Comparison of ENCODE assay signal across 25 cellular contexts in genomic region chr11:122187373-122188165, GRCh38.
DNase-seq lines count a peak whose midpoint lies in the region; ATAC-seq and TF ChIP-seq lines count a peak whose summit lies in the region.
"Had no signal": no experiment of that assay in that cellular context is flagged by ENCODE, and none has a peak within 500 bp of the region (broad histone marks: within the 10 kb centered on the region; RNA-seq: fewer than 3 reads in every experiment).

No MANE protein-coding gene starts in this region.

- H3K9ac ChIP-seq in PC-3 (ENCODE audit: low read length), result no peak overlapping the region
- H3K9ac ChIP-seq: parathyroid adenoma had no signal

- peaks cover 13% of the 10 kb centered on the region for H3F3A ChIP-seq in PC-3 (ENCODE audit: low read length, unreplicated experiment)

- DNase-seq in PC-3 (no peak), brain microvascular endothelial cell (no peak), tibial artery (no peak), SKM-1 treated with dmso at 0.1 percent for 144 hours (lab: John Stamatoyannopoulos, UW; ENCODE audit: unreplicated experiment) (no peak)
- DNase-seq in activated CD8-positive, alpha-beta memory T cell treated with anti-CD3 and anti-CD28 coated beads, Interleukin-2, amount 50 U/mL, for 4 hours, result no peak
- DNase-seq: activated CD4-positive, alpha-beta T cell treated with anti-CD3 and anti-CD28 coated beads for 1 hour; activated CD8-positive, alpha-beta T cell treated with anti-CD3 and anti-CD28 coated beads, Interleukin-2, amount 10 ng/mL, durations not matched to agents 7 days and 5 days; activated effector memory CD4-positive, alpha-beta T cell treated with Interleukin-2 at 50 U/mL for 16 hours; activated T-cell treated with anti-CD3 and anti-CD28 coated beads for 4 hours; C1 segment of cervical spinal cord; COR-L47; DMS53; effector CD4-positive, alpha-beta T cell; foreskin melanocyte; NCI-H1105 treated with DMSO at 0.1 percent for 48 hours; NCI-H1930; NCI-H526; right cardiac atrium had no signal

- H3K27ac ChIP-seq in PC-3 (ENCODE audit: low read length) (peak overlapping the region; percentile 94), brain microvascular endothelial cell (peak overlapping the region; percentile 86), gastroesophageal sphincter (peak overlapping the region in 3 of 4 donors; percentile 3 to 81 (median 79)), tibial artery (peak overlapping the region; percentile 58 to 71)
- H3K27ac ChIP-seq: parathyroid adenoma, SK-N-MC had no signal

- TF ChIP-seq CTCF in PC-3 (conservative IDR thresholded peaks at IDR 0.05; ENCODE audit: low read depth, low read length), result no peak
- TF ChIP-seq CTCF in brain microvascular endothelial cell (IDR thresholded peaks at IDR 0.05; ENCODE audit: low read depth, low read length, missing control alignments), result no peak
- no peak for TF ChIP-seq CTCF in gastroesophageal sphincter (IDR thresholded peaks at IDR 0.05)
- TF ChIP-seq CTCF in tibial artery (IDR thresholded peaks at IDR 0.05), result no peak

- H4K20me1 ChIP-seq in PC-3 (ENCODE audit: low read length), result no peaks in the 10 kb centered on the region

- no peak for TF ChIP-seq POLR2A in gastroesophageal sphincter (IDR thresholded peaks at IDR 0.05)

- intact Hi-C loops in PC-3 (cut with micrococcal nuclease) (no loop called here), tibial artery (cut with DNase I; ENCODE audit: low total_unique reads) (no loop called here)

- H2AFZ ChIP-seq in PC-3 (ENCODE audit: low read length), result no peak overlapping the region
- H2AFZ ChIP-seq: parathyroid adenoma had no signal

- H3K4me2 ChIP-seq in PC-3 (ENCODE audit: low read length), result no peak overlapping the region

- CTCF ChIA-PET in PC-3 (lab: Charles Lee), result no interaction called here

- H3K27me3 ChIP-seq in PC-3 (ENCODE audit: low read length) (no peaks in the 10 kb centered on the region), brain microvascular endothelial cell (replicated peaks) (no peaks in the 10 kb centered on the region), gastroesophageal sphincter (no peaks in the 10 kb centered on the region), tibial artery (no peaks in the 10 kb centered on the region)

- peaks cover 92% of the 10 kb centered on the region for H3K79me2 ChIP-seq in PC-3 (ENCODE audit: low read length)
- H3K79me2 ChIP-seq: parathyroid adenoma had no signal

- H3K4me3 ChIP-seq in PC-3 (ENCODE audit: low read length) (no peak overlapping the region), brain microvascular endothelial cell (ENCODE audit: low read depth, low read length) (no peak overlapping the region), gastroesophageal sphincter (no peak overlapping the region), tibial artery (no peak overlapping the region)
- H3K4me3 ChIP-seq: HAP-1, K562, lung, SK-N-MC had no signal

- H3K9me3 ChIP-seq in PC-3 (ENCODE audit: low read length) (peaks cover 29% of the 10 kb centered on the region), gastroesophageal sphincter (peaks cover 0 to 17% (median 0%) of the 10 kb centered on the region in 3 donors), tibial artery (peaks cover 0 to 17% (median 7%) of the 10 kb centered on the region in 3 donors)
- H3K9me3 ChIP-seq: HAP-1 had no signal

- peaks cover 49% of the 10 kb centered on the region for H3K36me3 ChIP-seq in PC-3 (ENCODE audit: low read depth, low read length)
- H3K36me3 ChIP-seq in brain microvascular endothelial cell (replicated peaks), result peaks cover 8% of the 10 kb centered on the region
- no peaks in the 10 kb centered on the region for H3K36me3 ChIP-seq in gastroesophageal sphincter
- peaks cover 0 to 11% (median 5%) of the 10 kb centered on the region in 3 donors for H3K36me3 ChIP-seq in tibial artery
- H3K36me3 ChIP-seq: HAP-1 had no signal

- ATAC-seq in PC-3, result no peak
- no peak for ATAC-seq in gastroesophageal sphincter
- ATAC-seq in GM21619 (IDR thresholded peaks at IDR 0.05; ENCODE audit: unreplicated experiment), result no peak
- ATAC-seq: activated CD8-positive, alpha-beta T cell treated with anti-CD3 and anti-CD28 coated beads, Interleukin-2, amount 10 ng/mL, durations not matched to agents 7 days and 5 days; K562 had no signal

- in situ Hi-C loops in brain microvascular endothelial cell (cut with HindIII; ENCODE audit: low pct_ligation_motif_present, low sequenced_read_pairs), result no loop called here

- peaks cover 42% of the 10 kb centered on the region for H3K4me1 ChIP-seq in PC-3 (ENCODE audit: insufficient read depth, low read length)
- peaks cover 0 to 49% (median 5%) of the 10 kb centered on the region in 3 donors for H3K4me1 ChIP-seq in gastroesophageal sphincter
- peaks cover 0 to 54% (median 14%) of the 10 kb centered on the region in 4 donors for H3K4me1 ChIP-seq in tibial artery
- H3K4me1 ChIP-seq: HAP-1, parathyroid adenoma had no signal

- TF ChIP-seq EP300 in gastroesophageal sphincter (IDR thresholded peaks at IDR 0.05), result no peak

- POLR2A ChIA-PET in PC-3 (lab: Charles Lee; ENCODE audit: unreplicated experiment), result no interaction called here

- 90 to 92% methylated on average over 2 to 5 of the region's 9 CpGs for WGBS in gastroesophageal sphincter (ENCODE audit: low coverage in 1 of 2), 2 donors

- no TSS peak for BruUV-seq in PC-3 (replicated peaks; lab: Mats Ljungman, UMichigan)

- no peaks in the 10 kb centered on the region for H3K9me2 ChIP-seq in PC-3 (replicated peaks; ENCODE audit: low read length)
